In the genomic region with DNA sequence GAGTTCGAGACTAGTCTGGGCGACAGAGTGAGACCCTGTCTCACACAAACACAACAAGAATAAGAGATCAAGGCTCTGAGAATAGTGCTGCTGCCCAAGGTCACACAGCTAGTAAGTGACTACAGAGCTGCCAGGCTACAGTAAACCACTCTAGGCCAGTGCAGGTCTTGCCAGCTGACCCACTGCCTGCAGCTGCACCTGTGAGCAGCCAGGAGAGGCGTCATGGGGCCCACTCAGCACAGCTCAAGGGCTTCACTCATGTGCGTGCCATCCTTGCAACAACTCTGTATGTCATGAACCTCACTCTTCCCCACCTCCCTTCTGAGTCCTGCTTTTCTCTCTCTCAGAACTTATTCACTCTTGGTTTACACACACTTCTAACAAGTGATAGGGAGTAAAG, we compare ENCODE assay signal across 16 cellular contexts.
DNase-seq lines count a peak whose midpoint lies in the region; ATAC-seq and TF ChIP-seq lines count a peak whose summit lies in the region.
"Had no signal": no experiment of that assay in that cellular context is flagged by ENCODE, and none has a peak within 500 bp of the region (broad histone marks: within the 10 kb centered on the region; RNA-seq: fewer than 3 reads in every experiment).

No MANE protein-coding gene starts in this region.

- TF ChIP-seq POLR2A in testis (IDR thresholded peaks at IDR 0.05), result no peak

- intact Hi-C loops in heart right ventricle (cut with DNase I) (no loop called here), testis (cut with DNase I; ENCODE audit: low total_unique reads) (no loop called here)

- H3K27me3 ChIP-seq in heart right ventricle (no peaks in the 10 kb centered on the region), testis (no peaks in the 10 kb centered on the region)

- peaks cover 16 to 78% (median 64%) of the 10 kb centered on the region in 9 donors for H3K4me1 ChIP-seq in heart right ventricle
- H3K4me1 ChIP-seq in testis, result peaks cover 27% of the 10 kb centered on the region

- 62 to 77% methylated on average over 4 of the region's 4 CpGs for WGBS in heart right ventricle, 2 donors
- 69 to 85% methylated on average over 4 of the region's 4 CpGs for WGBS in testis, 2 donors

- no peak overlapping the region for H3K4me3 ChIP-seq in heart right ventricle
- no peak overlapping the region for H3K4me3 ChIP-seq in testis
- H3K4me3 ChIP-seq: K562 had no signal

- H3K36me3 ChIP-seq in heart right ventricle, result no peaks in the 10 kb centered on the region
- H3K36me3 ChIP-seq in testis (ENCODE audit: low read depth, missing control alignments), result no peaks in the 10 kb centered on the region

- H3K9me3 ChIP-seq in heart right ventricle, result no peaks in the 10 kb centered on the region
- H3K9me3 ChIP-seq in testis, result no peaks in the 10 kb centered on the region
- H3K9me3 ChIP-seq: SK-N-SH had no signal

- TF ChIP-seq CTCF in heart right ventricle (IDR thresholded peaks at IDR 0.05) (no peak), testis (IDR thresholded peaks at IDR 0.05) (no peak)

- peak in 2 of 8 donors; percentile 14 to 18 for ATAC-seq in heart right ventricle
- ATAC-seq: activated CD4-positive, CD25-positive, alpha-beta regulatory T cell treated with anti-CD3 and anti-CD28 coated beads, Interleukin-2, amount 50 U/mL, for 24 hours; foreskin keratinocyte; K562 had no signal

- H3K27ac ChIP-seq in heart right ventricle (peak overlapping the region in 8 of 10 donors; percentile 63 to 91 (median 79)), testis (no peak overlapping the region)
- H3K27ac ChIP-seq: foreskin keratinocyte had no signal

- DNase-seq in H4 (ENCODE audit: low spot score) (peak; percentile 3), NCI-H510A treated with DMSO at 0.1 percent for 48 hours (lab: John Stamatoyannopoulos, UW) (peak; percentile 44), heart right ventricle (peak in 1 of 2 donors; percentile 43), testis (peak; percentile 6), SW 1271 (lab: John Stamatoyannopoulos, UW) (no peak), DMS114 treated with DMSO at 0.1 percent for 48 hours (lab: John Stamatoyannopoulos, UW; ENCODE audit: unreplicated experiment) (no peak), Ammon's horn (ENCODE audit: low spot score) (no peak)
- DNase-seq: foreskin keratinocyte, NCI-H2029 treated with DMSO at 0.1 percent for 48 hours, NCI-H526 treated with DMSO at 0.1 percent for 48 hours, OCI-M1, SK-N-SH, substantia nigra, T-helper 9 cell had no signal

Comparison
In these comparisons a context has a peak if more than half of its experiments do, and no peak if none do; other contexts are left out.
1. DNase-seq: peak in H4 (single experiment), NCI-H510A treated with DMSO at 0.1 percent for 48 hours (single experiment) and testis (single experiment); none in SW 1271 (0 of 2), DMS114 treated with DMSO at 0.1 percent for 48 hours (single experiment) and Ammon's horn (single experiment).
2. H3K27ac ChIP-seq: peak in heart right ventricle (8 of 10); none in testis (0 of 2).